ENCODE assay signal across 7 cellular contexts in the genomic region with DNA sequence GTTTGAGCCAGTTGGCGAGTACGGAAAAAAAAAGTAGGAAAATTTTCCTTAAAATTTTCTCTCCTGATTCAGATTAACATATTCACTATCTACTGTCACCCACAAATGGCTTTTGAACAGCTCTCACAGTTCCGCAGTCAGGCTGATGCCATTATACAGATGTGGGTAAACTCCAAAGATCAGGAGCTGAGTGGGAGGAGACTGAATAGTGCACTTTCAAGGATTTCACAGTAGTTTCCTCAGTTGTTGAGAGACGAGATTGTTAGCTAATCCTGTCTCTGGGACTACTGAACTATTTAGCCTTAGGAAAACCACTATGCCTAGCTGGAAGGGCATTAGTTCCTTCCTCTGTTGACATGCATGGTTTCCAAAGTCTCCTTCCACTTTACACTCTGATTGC.
"Had no signal": no experiment of that assay in that cellular context is flagged by ENCODE, and none has a peak within 500 bp of the region (broad histone marks: within the 10 kb centered on the region; RNA-seq: fewer than 3 reads in every experiment).

No MANE protein-coding gene starts in this region.

- DNase-seq: H9, HCEC 1CT, HFFc6, IMR-90 had no signal

- H3K4me3 ChIP-seq: GM23338, K562 had no signal

- H3K27ac ChIP-seq: HL-60 had no signal

- H3K9me3 Mint-ChIP-seq: GM23338, H9, HFFc6 had no signal

- H2AFZ ChIP-seq: GM23338 had no signal

- H3K4me2 ChIP-seq: GM23338 had no signal

- H3K27ac Mint-ChIP-seq: GM23338, H9, HFFc6 had no signal

- H3K4me3 Mint-ChIP-seq: GM23338, H9, HFFc6 had no signal
